ENCODE assay signal across 9 cellular contexts in the genomic region with DNA sequence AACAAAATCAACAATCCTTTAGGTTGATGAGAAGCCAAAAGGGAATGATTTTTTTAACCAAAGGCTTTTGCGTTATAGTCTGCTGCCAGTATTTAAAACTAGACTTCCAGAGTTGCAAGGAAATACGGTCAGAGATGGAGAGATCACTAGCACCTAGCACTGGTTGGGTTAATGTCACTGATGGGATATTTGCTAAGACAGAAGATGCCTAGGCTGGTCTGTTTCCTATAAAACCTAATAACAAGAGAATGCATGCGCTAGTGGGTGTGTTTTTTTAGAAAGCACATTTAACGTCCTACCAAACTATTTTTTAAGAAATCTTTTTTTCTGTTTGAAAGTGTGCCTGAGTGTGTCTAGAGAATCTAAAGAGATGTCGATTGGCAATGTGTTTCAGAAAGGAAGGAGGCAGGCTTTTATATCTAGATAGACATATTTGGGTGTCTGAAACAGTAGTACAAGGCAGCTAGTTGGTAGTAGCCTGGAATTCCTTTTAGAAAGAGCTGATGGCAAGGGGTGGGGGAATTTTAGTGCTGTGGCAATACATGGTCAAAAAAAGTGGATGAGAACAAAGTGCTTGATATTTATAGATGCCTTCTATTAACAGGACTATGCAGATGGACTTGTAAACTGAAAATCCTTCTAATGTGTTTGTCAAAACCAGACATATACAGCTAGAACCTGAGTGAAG. TPM values are rescaled to one million over a fixed set of nuclear protein-coding genes. Genes with fewer than 3 reads are reported as not detected.
DNase-seq lines count a peak whose midpoint lies in the region; ATAC-seq, FAIRE-seq and TF ChIP-seq lines count a peak whose summit lies in the region.
"Had no signal": no experiment of that assay in that cellular context is flagged by ENCODE, and none has a peak within 500 bp of the region (broad histone marks: within the 10 kb centered on the region; RNA-seq: fewer than 3 reads in every experiment).

No MANE protein-coding gene starts in this region.

- no peaks in the 10 kb centered on the region for H3K36me3 ChIP-seq in PC-3 (ENCODE audit: low read depth, low read length)
- peaks cover 4 to 8% of the 10 kb centered on the region in 2 experiments for H3K36me3 ChIP-seq in endothelial cell of umbilical vein (ENCODE audit: control insufficient read depth in 2 of 2, extremely low read depth in 1 of 2, insufficient read depth in 2 of 2, low read length in 2 of 2)
- H3K36me3 ChIP-seq in mesenchymal stem cell (ENCODE audit: control insufficient read depth in 1 of 2, insufficient read depth in 2 of 2, low read depth in 1 of 2, low read length in 2 of 2), result peaks cover 6 to 25% of the 10 kb centered on the region in 2 experiments
- no peaks in the 10 kb centered on the region for H3K36me3 ChIP-seq in tibial nerve

- H2AFZ ChIP-seq in PC-3 (ENCODE audit: low read length) (peak overlapping the region; percentile 83), endothelial cell of umbilical vein (ENCODE audit: low read depth, low read length) (no peak overlapping the region), mesenchymal stem cell (ENCODE audit: low read depth, low read length) (no peak overlapping the region)

- FAIRE-seq in endothelial cell of umbilical vein (lab: Jason Lieb, UNC), result peak; percentile 21
- FAIRE-seq in GM19239 (lab: Jason Lieb, UNC), result no peak

- H3K27me3 ChIP-seq in PC-3 (ENCODE audit: low read length), result no peaks in the 10 kb centered on the region
- no peaks in the 10 kb centered on the region for H3K27me3 ChIP-seq in endothelial cell of umbilical vein (ENCODE audit: control insufficient read depth in 2 of 2, insufficient read depth in 2 of 2, low read length in 2 of 2)
- H3K27me3 ChIP-seq in mesenchymal stem cell (ENCODE audit: control insufficient read depth in 1 of 2, insufficient read depth in 1 of 2, low read length in 2 of 2), result no peaks in the 10 kb centered on the region
- no peaks in the 10 kb centered on the region for H3K27me3 ChIP-seq in tibial nerve

- H3K9me1 ChIP-seq in endothelial cell of umbilical vein (replicated peaks; ENCODE audit: control insufficient read depth, extremely low read depth, insufficient read depth, low read length), result no peaks in the 10 kb centered on the region

- H3K4me2 ChIP-seq in PC-3 (ENCODE audit: low read length) (peak overlapping the region; percentile 78), endothelial cell of umbilical vein (ENCODE audit: insufficient read depth, low read length) (peak overlapping the region; percentile 96), mesenchymal stem cell (ENCODE audit: low read length, poor library complexity, severe bottlenecking) (peak overlapping the region; percentile 58)

- no peaks in the 10 kb centered on the region for H3K9me2 ChIP-seq in PC-3 (replicated peaks; ENCODE audit: low read length)

- H4K8ac ChIP-seq in mesenchymal stem cell (ENCODE audit: low read length), result no peak overlapping the region

- H3K4me1 ChIP-seq in PC-3 (ENCODE audit: insufficient read depth, low read length) (peaks cover 29% of the 10 kb centered on the region), endothelial cell of umbilical vein (ENCODE audit: control insufficient read depth, extremely low read depth, insufficient read depth, low read length) (peaks cover 55% of the 10 kb centered on the region), mesenchymal stem cell (ENCODE audit: control insufficient read depth, insufficient read depth, low read depth, low read length) (peaks cover 8% of the 10 kb centered on the region), tibial nerve (peaks cover 0 to 28% (median 17%) of the 10 kb centered on the region in 4 donors)

- peak overlapping the region; percentile 42 for H2BK120ac ChIP-seq in mesenchymal stem cell (ENCODE audit: low read depth, low read length)

- no peak overlapping the region for H2BK5ac ChIP-seq in mesenchymal stem cell (ENCODE audit: low read depth, low read length, poor library complexity, severe bottlenecking)

- POLR2A ChIA-PET in PC-3 (lab: Charles Lee; ENCODE audit: unreplicated experiment) (interaction anchor here (0.6 to 0.7 kb wide), 3 partner anchors 26 to 134 kb away, joined by 3 to 6 read pairs (median 5); no protein-coding TSS in a partner anchor), endothelial cell of umbilical vein (lab: Charles Lee) (interaction anchor here (0.6 to 1.6 kb wide), 6 partner anchors 10 to 63 kb away, joined by 3 to 4 read pairs (median 4); no protein-coding TSS in a partner anchor)

- no peak for TF ChIP-seq CTCF in PC-3 (conservative IDR thresholded peaks at IDR 0.05; ENCODE audit: low read depth, low read length)
- TF ChIP-seq CTCF in endothelial cell of umbilical vein (IDR thresholded peaks at IDR 0.05; ENCODE audit: extremely low read depth in 1 of 2, insufficient read depth in 1 of 2, low read depth in 1 of 2, low read length in 2 of 2), result no peak
- TF ChIP-seq CTCF in tibial nerve (IDR thresholded peaks at IDR 0.05), result no peak

- H2BK15ac ChIP-seq in mesenchymal stem cell (ENCODE audit: low read depth, poor library complexity, severe bottlenecking), result no peak overlapping the region

- H3K4me3 ChIP-seq in PC-3 (ENCODE audit: low read length) (peak overlapping the region; percentile 70), endothelial cell of umbilical vein (replicated peaks in 1 of 3; ENCODE audit: insufficient read depth in 1 of 3, low read depth in 1 of 3, low read length in 3 of 3) (peak overlapping the region; percentile 54 to 100 (median 98)), mesenchymal stem cell (ENCODE audit: insufficient read depth in 1 of 2, low read depth in 1 of 2, low read length in 2 of 2) (peak overlapping the region in 1 of 2 experiments; percentile 89), tibial nerve (peak overlapping the region; percentile 26 to 60 (median 40))

- H2BK12ac ChIP-seq in mesenchymal stem cell (ENCODE audit: low read length in 2 of 2), result no peak overlapping the region

- H3K27ac ChIP-seq in PC-3 (ENCODE audit: low read length), result peak overlapping the region; percentile 26; the same call in 1 of the 2 replicates
- H3K27ac ChIP-seq in endothelial cell of umbilical vein (ENCODE audit: insufficient read depth, low read depth, low read length), result peak overlapping the region; percentile 97
- peak overlapping the region; percentile 95 for H3K27ac ChIP-seq in mesenchymal stem cell (ENCODE audit: low read length, poor library complexity, severe bottlenecking)
- peak overlapping the region; percentile 23 to 92 (median 68) for H3K27ac ChIP-seq in tibial nerve

- H3K9me3 ChIP-seq in PC-3 (ENCODE audit: low read length) (no peaks in the 10 kb centered on the region), endothelial cell of umbilical vein (replicated peaks; ENCODE audit: control insufficient read depth, insufficient read depth, low read length) (no peaks in the 10 kb centered on the region), mesenchymal stem cell (ENCODE audit: control insufficient read depth, low read length) (no peaks in the 10 kb centered on the region), tibial nerve (no peaks in the 10 kb centered on the region)

- dilution Hi-C loops in endothelial cell of umbilical vein (cut with MboI; ENCODE audit: extremely low pct_ligation_motif_present, low sequenced_read_pairs), result no loop called here

- intact Hi-C loops in PC-3 (cut with micrococcal nuclease) (no loop called here), endothelial cell of umbilical vein (cut with micrococcal nuclease) (loop anchor here (5.0 kb wide), 1 partner anchor 392 kb away; the partner anchor contains the start of gene CYREN)

- peak overlapping the region; percentile 19; the same call in 1 of the 2 replicates for H3K9ac ChIP-seq in PC-3 (ENCODE audit: low read length)
- H3K9ac ChIP-seq in endothelial cell of umbilical vein (replicated peaks; ENCODE audit: extremely low read depth, insufficient read depth, low read length), result peak overlapping the region; percentile 99
- peak overlapping the region; percentile 98 for H3K9ac ChIP-seq in mesenchymal stem cell (ENCODE audit: low read length)

- CTCF ChIA-PET in PC-3 (lab: Charles Lee), result no interaction called here
- CTCF ChIA-PET in endothelial cell of umbilical vein (lab: Charles Lee), result interaction anchor here (1.0 to 1.4 kb wide), 3 partner anchors 56 to 148 kb away, joined by 3 to 4 read pairs (median 3); no protein-coding TSS in a partner anchor

- no peaks in the 10 kb centered on the region for H3F3A ChIP-seq in PC-3 (ENCODE audit: low read length, unreplicated experiment)

- no TSS peak for BruUV-seq in PC-3 (replicated peaks; lab: Mats Ljungman, UMichigan)
- BruUV-seq in endothelial cell of umbilical vein (replicated peaks; lab: Mats Ljungman, UMichigan), result no TSS peak

- peak in 1 of 2 donors; percentile 16 for TF ChIP-seq EP300 in tibial nerve (IDR thresholded peaks at IDR 0.05)

- H2AK5ac ChIP-seq in mesenchymal stem cell (ENCODE audit: low read length, severe bottlenecking), result peak overlapping the region; percentile 76

- no peak overlapping the region for H3K23ac ChIP-seq in mesenchymal stem cell (ENCODE audit: low read length in 2 of 2)

- no peak overlapping the region for H3K18ac ChIP-seq in mesenchymal stem cell (ENCODE audit: low read depth in 1 of 2, low read length in 2 of 2)

- ATAC-seq in PC-3 (peak; percentile 9), HG02588 (IDR thresholded peaks at IDR 0.05; ENCODE audit: unreplicated experiment) (no peak)

- WGBS in mesenchymal stem cell, result under 1% methylated on average over 3 of the region's 5 CpGs
- WGBS in tibial nerve, 2 donors, result 11 to 14% methylated on average over 5 of the region's 5 CpGs

- H3K4ac ChIP-seq in mesenchymal stem cell (ENCODE audit: low read depth in 1 of 2, low read length in 2 of 2), result no peak overlapping the region

- H4K20me1 ChIP-seq in PC-3 (ENCODE audit: low read length) (no peaks in the 10 kb centered on the region), endothelial cell of umbilical vein (replicated peaks; ENCODE audit: control insufficient read depth, extremely low read depth, insufficient read depth, low read length) (no peaks in the 10 kb centered on the region)

- TF ChIP-seq POLR2A in endothelial cell of umbilical vein (IDR thresholded peaks at IDR 0.05; ENCODE audit: low read depth, low read length) (peak; percentile 18), tibial nerve (IDR thresholded peaks at IDR 0.05) (no peak)

- no peak overlapping the region for H4K91ac ChIP-seq in mesenchymal stem cell (ENCODE audit: low read length)

- DNase-seq in PC-3 (no peak), endothelial cell of umbilical vein (ENCODE audit: low read depth, low spot score) (peak; percentile 26), mesenchymal stem cell (no peak), tibial nerve (ENCODE audit: low spot score in 2 of 2) (peak in 1 of 2 donors; percentile 5), GM19239 (ENCODE audit: insufficient read length, low spot score) (no peak), A172 (ENCODE audit: low spot score) (no peak)
- no peak for DNase-seq in activated naive CD4-positive, alpha-beta T cell treated with anti-CD3 and anti-CD28 coated beads, Interleukin-2, amount 50 U/mL, for 16 hours
- DNase-seq: NCI-H1417 treated with DMSO at 0.1 percent for 48 hours had no signal

- H3K14ac ChIP-seq in mesenchymal stem cell (ENCODE audit: low read length in 2 of 2), result no peak overlapping the region

- H3K79me2 ChIP-seq in PC-3 (ENCODE audit: low read length) (0 out of 2 replicates have a peak, but pooled peaks cover 9% of the 10 kb centered on the region), endothelial cell of umbilical vein (ENCODE audit: control insufficient read depth, insufficient read depth, low read length) (peaks cover 56% of the 10 kb centered on the region)

- H3K79me1 ChIP-seq in mesenchymal stem cell (replicated peaks; ENCODE audit: low read length, poor library complexity, severe bottlenecking), result no peaks in the 10 kb centered on the region

RNA-seq across cellular contexts. Expression of gene CALD1, which starts 0.9 kb away (rescaled TPM):
- total RNA-seq in PC-3 (2014; rRNA removed) (22.1 and 42.4 TPM in 2 replicates), endothelial cell of umbilical vein (307 and 313 TPM in 2 replicates), tibial nerve (100 to 1,000 TPM; 320 to 870 (median 433) TPM)
- 136 and 148 TPM in 2 replicates for polyA plus RNA-seq in endothelial cell of umbilical vein
- 186 and 212 TPM in 2 replicates for polyA plus RNA-seq in endothelial cell of umbilical vein (2011; cell fraction: cytosol; rRNA removed)
- polyA plus RNA-seq in endothelial cell of umbilical vein (2011; cell fraction: nucleus; rRNA removed), result 346 and 400 TPM in 2 replicates
- polyA plus RNA-seq in endothelial cell of umbilical vein (2012), result 259 and 283 TPM in 2 replicates
- 325 and 347 TPM in 2 replicates for polyA minus RNA-seq in endothelial cell of umbilical vein
- 28.8 TPM for polyA minus RNA-seq in endothelial cell of umbilical vein (2011; cell fraction: cytosol; rRNA and poly(A)+ RNA removed)
- polyA minus RNA-seq in endothelial cell of umbilical vein (2011; cell fraction: nucleus; rRNA and poly(A)+ RNA removed), result 320 and 528 TPM in 2 replicates
- polyA plus RNA-seq in mesenchymal stem cell (2013, experiment 1 of 2), result 820 TPM
- polyA plus RNA-seq in mesenchymal stem cell (2013, experiment 2 of 2), result 785 TPM
- total RNA-seq in A172 (2014; rRNA removed; shearing (Covaris generic)), result 83.9 and 99.8 TPM in 2 replicates

Comparison
In these comparisons a context has a peak if more than half of its experiments do, and no peak if none do; other contexts are left out.
1. H3K27ac ChIP-seq: peak in every context shown above with its lines; median percentile 97 in endothelial cell of umbilical vein; 95 in mesenchymal stem cell; 68 in tibial nerve; 26 in PC-3.
2. H3K9ac ChIP-seq: peak in every context shown above with its lines; median percentile 99 in endothelial cell of umbilical vein; 98 in mesenchymal stem cell; 19 in PC-3.